1 cellular context compared by ENCODE assay signal in the genomic region with DNA sequence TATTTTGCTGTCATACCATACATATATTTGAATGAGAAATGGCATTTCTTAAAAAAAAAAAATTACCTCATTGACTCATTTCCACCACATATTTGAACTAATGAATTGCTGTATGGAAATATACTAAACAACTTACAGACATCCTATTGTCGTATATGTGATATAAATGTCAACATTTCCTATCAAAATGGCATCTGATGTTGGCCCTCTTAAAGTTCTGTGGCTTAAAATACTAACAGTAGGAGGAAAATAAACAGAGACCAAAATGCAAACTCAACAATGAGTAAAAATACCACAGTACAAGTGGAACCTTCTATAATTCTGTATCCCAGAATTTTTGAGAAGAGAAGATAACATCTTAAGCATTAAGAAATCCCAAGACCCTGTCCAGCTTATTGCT.
TF ChIP-seq lines count a peak whose summit lies in the region.

No MANE protein-coding gene starts in this region.

TF ChIP-seq in GM23338, 12 proteins besides CTCF, POLR2A, EP300 and RAD21 (continued from another document):
- TF ChIP-seq EZH2phosphoT487 (IDR thresholded peaks at IDR 0.05; ENCODE audit: unreplicated experiment) (no peak), EZH2 (IDR thresholded peaks at IDR 0.05; ENCODE audit: low read depth, unreplicated experiment) (no peak)
